In the genomic region with DNA sequence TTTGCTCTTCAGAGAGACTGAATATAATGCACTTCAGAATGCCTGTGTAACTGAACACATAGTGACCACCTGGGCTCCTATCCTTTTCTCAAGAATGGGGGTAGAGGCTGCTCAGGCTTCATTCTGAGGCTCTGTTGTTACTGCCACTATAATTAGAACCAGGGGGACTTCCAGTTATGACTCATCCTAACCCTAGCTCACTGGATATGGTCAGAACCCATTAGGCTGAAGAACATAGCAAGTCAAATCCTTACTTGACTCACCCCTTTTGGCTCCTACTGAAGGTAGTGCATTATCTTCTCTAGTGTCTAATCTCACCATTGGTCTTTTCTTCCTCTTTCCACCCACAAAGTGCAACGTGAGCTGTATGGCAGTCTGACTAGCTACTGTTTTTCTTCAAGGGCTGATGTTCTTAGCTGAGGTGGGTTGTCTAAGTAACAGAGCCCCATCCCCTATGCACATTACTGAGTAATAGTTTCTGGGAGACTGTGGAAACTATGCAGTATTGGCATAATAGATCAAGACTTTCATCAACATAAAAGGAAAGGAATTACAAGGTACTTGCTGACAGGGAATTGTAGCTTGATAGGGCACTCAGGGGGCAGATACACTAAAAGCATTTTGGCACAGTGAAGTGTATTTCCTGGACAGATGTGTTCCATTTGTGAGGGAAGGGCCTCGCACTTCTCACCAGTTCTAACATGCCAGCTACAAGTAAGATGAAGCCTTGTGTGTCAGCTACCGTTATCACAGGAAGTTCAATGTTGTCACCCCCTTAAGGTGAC, we compare ENCODE assay signal across 8 cellular contexts.
DNase-seq lines count a peak whose midpoint lies in the region; FAIRE-seq and TF ChIP-seq lines count a peak whose summit lies in the region.

No MANE protein-coding gene starts in this region.

- no peaks in the 10 kb centered on the region for H3K9me2 ChIP-seq in MM.1S (replicated peaks; ENCODE audit: insufficient read depth, low read length)

- H3K9me3 ChIP-seq in MM.1S (replicated peaks; ENCODE audit: insufficient read depth, low read length) (no peaks in the 10 kb centered on the region), astrocyte (ENCODE audit: insufficient read depth, low read depth, low read length) (no peaks in the 10 kb centered on the region), neutrophil (no peaks in the 10 kb centered on the region), endodermal cell (ENCODE audit: control insufficient read depth, low read length) (no peaks in the 10 kb centered on the region)

- no peak overlapping the region for H3K4me3 Mint-ChIP-seq in activated CD4-positive, alpha-beta memory T cell treated with anti-CD3 and anti-CD28 coated beads, Interleukin-2, amount 10 ng/mL, durations not matched to agents 7 days and 5 days
- H3K4me3 Mint-ChIP-seq in activated CD4-positive, alpha-beta memory T cell treated with anti-CD3 and anti-CD28 coated beads for 36 hours = no peak overlapping the region
- H3K4me3 Mint-ChIP-seq in astrocyte (ENCODE audit: unreplicated experiment) = no peak overlapping the region
- no peak overlapping the region for H3K4me3 Mint-ChIP-seq in endodermal cell

- TF ChIP-seq POLR2A in H54 (IDR thresholded peaks at IDR 0.05; ENCODE audit: low read depth, low read length) = no peak

- no peak for TF ChIP-seq CTCF in MM.1S (IDR thresholded peaks at IDR 0.05; ENCODE audit: low read length)
- no peak for TF ChIP-seq CTCF in astrocyte (IDR thresholded peaks at IDR 0.05; ENCODE audit: insufficient read depth, low read depth, low read length)
- TF ChIP-seq CTCF in neutrophil (IDR thresholded peaks at IDR 0.05) = no peak
- no peak for TF ChIP-seq CTCF in endodermal cell (conservative IDR thresholded peaks at IDR 0.05)

- peaks cover 2% of the 10 kb centered on the region for H3K9me3 Mint-ChIP-seq in activated CD4-positive, alpha-beta memory T cell treated with anti-CD3 and anti-CD28 coated beads, Interleukin-2, amount 10 ng/mL, durations not matched to agents 7 days and 5 days
- no peaks in the 10 kb centered on the region for H3K9me3 Mint-ChIP-seq in activated CD4-positive, alpha-beta memory T cell treated with anti-CD3 and anti-CD28 coated beads for 36 hours
- no peaks in the 10 kb centered on the region for H3K9me3 Mint-ChIP-seq in astrocyte (ENCODE audit: unreplicated experiment)
- H3K9me3 Mint-ChIP-seq in endodermal cell = no peaks in the 10 kb centered on the region

- H3K36me3 ChIP-seq in MM.1S (replicated peaks; ENCODE audit: insufficient read depth, low read length) (no peaks in the 10 kb centered on the region), astrocyte (ENCODE audit: insufficient read depth, low read length) (no peaks in the 10 kb centered on the region), neutrophil (no peaks in the 10 kb centered on the region), endodermal cell (ENCODE audit: control insufficient read depth, insufficient read depth, low read length) (no peaks in the 10 kb centered on the region)

- no peaks in the 10 kb centered on the region for H3K27me3 Mint-ChIP-seq in activated CD4-positive, alpha-beta memory T cell treated with anti-CD3 and anti-CD28 coated beads, Interleukin-2, amount 10 ng/mL, durations not matched to agents 7 days and 5 days
- no peaks in the 10 kb centered on the region for H3K27me3 Mint-ChIP-seq in activated CD4-positive, alpha-beta memory T cell treated with anti-CD3 and anti-CD28 coated beads for 36 hours
- H3K27me3 Mint-ChIP-seq in astrocyte (ENCODE audit: low read depth, unreplicated experiment) (no peaks in the 10 kb centered on the region), endodermal cell (ENCODE audit: insufficient read depth) (no peaks in the 10 kb centered on the region)

- H4K20me1 ChIP-seq in MM.1S (ENCODE audit: insufficient read depth, low read length) = no peaks in the 10 kb centered on the region
- H4K20me1 ChIP-seq in astrocyte (ENCODE audit: insufficient read depth, low read length) = no peaks in the 10 kb centered on the region

- H3K27ac ChIP-seq in MM.1S (ENCODE audit: low read length) = peak overlapping the region; percentile 99
- peak overlapping the region; percentile 74 for H3K27ac ChIP-seq in astrocyte (ENCODE audit: low read depth, low read length)
- peak overlapping the region; percentile 56 for H3K27ac ChIP-seq in neutrophil
- H3K27ac ChIP-seq in endodermal cell (ENCODE audit: low read depth, low read length) = no peak overlapping the region

- no peaks in the 10 kb centered on the region for H3K36me3 Mint-ChIP-seq in activated CD4-positive, alpha-beta memory T cell treated with anti-CD3 and anti-CD28 coated beads, Interleukin-2, amount 10 ng/mL, durations not matched to agents 7 days and 5 days (ENCODE audit: low read depth)
- H3K36me3 Mint-ChIP-seq in activated CD4-positive, alpha-beta memory T cell treated with anti-CD3 and anti-CD28 coated beads for 36 hours = no peaks in the 10 kb centered on the region
- H3K36me3 Mint-ChIP-seq in astrocyte (ENCODE audit: low read depth, unreplicated experiment) = no peaks in the 10 kb centered on the region
- H3K36me3 Mint-ChIP-seq in endodermal cell (ENCODE audit: low read depth) = no peaks in the 10 kb centered on the region

- CTCF ChIA-PET in activated CD4-positive, alpha-beta memory T cell treated with anti-CD3 and anti-CD28 coated beads, Interleukin-2, amount 10 ng/mL, durations not matched to agents 7 days and 5 days (lab: Charles Lee) = no interaction called here
- CTCF ChIA-PET in activated CD4-positive, alpha-beta memory T cell treated with anti-CD3 and anti-CD28 coated beads for 36 hours (lab: Charles Lee) = no interaction called here

- intact Hi-C loops in activated CD4-positive, alpha-beta memory T cell treated with anti-CD3 and anti-CD28 coated beads for 36 hours (cut with micrococcal nuclease) = no loop called here

- no peaks in the 10 kb centered on the region for H3K27me3 ChIP-seq in MM.1S (replicated peaks; ENCODE audit: insufficient read depth, low read length)
- H3K27me3 ChIP-seq in astrocyte (ENCODE audit: insufficient read depth, low read length) = no peaks in the 10 kb centered on the region
- no peaks in the 10 kb centered on the region for H3K27me3 ChIP-seq in neutrophil
- no peaks in the 10 kb centered on the region for H3K27me3 ChIP-seq in endodermal cell (ENCODE audit: control insufficient read depth, insufficient read depth, low read length, poor library complexity, severe bottlenecking)

- POLR2A ChIA-PET in activated CD4-positive, alpha-beta memory T cell treated with anti-CD3 and anti-CD28 coated beads, Interleukin-2, amount 10 ng/mL, durations not matched to agents 7 days and 5 days (lab: Charles Lee) = no interaction called here
- POLR2A ChIA-PET in activated CD4-positive, alpha-beta memory T cell treated with anti-CD3 and anti-CD28 coated beads for 36 hours (lab: Charles Lee) = no interaction called here

- H3K4me2 ChIP-seq in MM.1S (ENCODE audit: low read depth, low read length) = peak overlapping the region; percentile 60
- H3K4me2 ChIP-seq in astrocyte (ENCODE audit: low read length) = peak overlapping the region; percentile 61

- 0 out of 2 replicates have a peak, but pooled peaks cover 3% of the 10 kb centered on the region for H3K79me2 ChIP-seq in MM.1S (ENCODE audit: low read length)
- H3K79me2 ChIP-seq in astrocyte (ENCODE audit: insufficient read depth, low read length) = no peaks in the 10 kb centered on the region

- H3K4me1 ChIP-seq in MM.1S (ENCODE audit: low read length) (peaks cover 61% of the 10 kb centered on the region), astrocyte (ENCODE audit: insufficient read depth, low read length) (peaks cover 20% of the 10 kb centered on the region), neutrophil (ENCODE audit: control insufficient read depth in 1 of 2, insufficient read depth in 1 of 2, low read depth in 1 of 2, low read length in 1 of 2) (peaks cover 0 to 11% of the 10 kb centered on the region in 2 experiments), endodermal cell (ENCODE audit: control insufficient read depth, insufficient read depth, low read length) (no peaks in the 10 kb centered on the region)

- FAIRE-seq in H54 (lab: Jason Lieb, UNC) (peak; percentile 97), astrocyte (lab: Jason Lieb, UNC) (peak; percentile 97)

- peak overlapping the region; percentile 28 for H2AFZ ChIP-seq in MM.1S (ENCODE audit: low read length)
- H2AFZ ChIP-seq in astrocyte (ENCODE audit: low read depth, low read length) = peak overlapping the region; percentile 18

- no peak for DNase-seq in activated CD4-positive, alpha-beta memory T cell treated with anti-CD3 and anti-CD28 coated beads, Interleukin-2, amount 10 ng/mL, durations not matched to agents 7 days and 5 days
- no peak for DNase-seq in activated CD4-positive, alpha-beta memory T cell treated with anti-CD3 and anti-CD28 coated beads for 36 hours
- DNase-seq in H54 (ENCODE audit: insufficient read length, low spot score) = peak; percentile 12
- DNase-seq in MM.1S = peak; percentile 95
- DNase-seq in astrocyte (ENCODE audit: low read depth) = peak; percentile 99
- DNase-seq in endodermal cell = no peak
- DNase-seq in occipital lobe (lab: John Stamatoyannopoulos, UW) = no peak

- H3K4me1 Mint-ChIP-seq in activated CD4-positive, alpha-beta memory T cell treated with anti-CD3 and anti-CD28 coated beads, Interleukin-2, amount 10 ng/mL, durations not matched to agents 7 days and 5 days = peaks cover 1% of the 10 kb centered on the region
- no peaks in the 10 kb centered on the region for H3K4me1 Mint-ChIP-seq in activated CD4-positive, alpha-beta memory T cell treated with anti-CD3 and anti-CD28 coated beads for 36 hours (ENCODE audit: low read depth)
- peaks cover 27% of the 10 kb centered on the region for H3K4me1 Mint-ChIP-seq in astrocyte (ENCODE audit: low read depth, unreplicated experiment)
- H3K4me1 Mint-ChIP-seq in endodermal cell = peaks cover 5% of the 10 kb centered on the region

- peaks cover 40% of the 10 kb centered on the region for H3F3A ChIP-seq in MM.1S (ENCODE audit: insufficient read depth, low read length)

- WGBS in endodermal cell (ENCODE audit: insufficient coverage in 1 of 2, insufficient read length in 1 of 2), 2 experiments = 86 to 100% methylated on average over 1 to 3 of the region's 3 CpGs

- H3K27ac Mint-ChIP-seq in activated CD4-positive, alpha-beta memory T cell treated with anti-CD3 and anti-CD28 coated beads, Interleukin-2, amount 10 ng/mL, durations not matched to agents 7 days and 5 days = peak overlapping the region; percentile 30
- H3K27ac Mint-ChIP-seq in activated CD4-positive, alpha-beta memory T cell treated with anti-CD3 and anti-CD28 coated beads for 36 hours = no peak overlapping the region
- H3K27ac Mint-ChIP-seq in astrocyte (ENCODE audit: unreplicated experiment) = peak overlapping the region; percentile 91
- no peak overlapping the region for H3K27ac Mint-ChIP-seq in endodermal cell

- peak overlapping the region; percentile 0; the same call in 1 of the 2 replicates for H3K4me3 ChIP-seq in MM.1S (ENCODE audit: low read length)
- H3K4me3 ChIP-seq in astrocyte (ENCODE audit: insufficient read depth, low read depth, low read length) = peak overlapping the region; percentile 7
- H3K4me3 ChIP-seq in neutrophil (ENCODE audit: low read depth in 1 of 2, low read length in 1 of 2) = no peak overlapping the region
- H3K4me3 ChIP-seq in endodermal cell (ENCODE audit: low read length) = no peak overlapping the region

- H3K9ac ChIP-seq in MM.1S (ENCODE audit: low read length) = peak overlapping the region; percentile 69
- peak overlapping the region; percentile 41 for H3K9ac ChIP-seq in astrocyte (ENCODE audit: low read length)
- no peak overlapping the region for H3K9ac ChIP-seq in endodermal cell (ENCODE audit: extremely low read depth, low read length, poor library complexity, severe bottlenecking)

Comparison
In these comparisons a context has a peak if more than half of its experiments do, and no peak if none do; other contexts are left out.
1. H3K27ac Mint-ChIP-seq: peak in activated CD4-positive, alpha-beta memory T cell treated with anti-CD3 and anti-CD28 coated beads, Interleukin-2, amount 10 ng/mL, durations not matched to agents 7 days and 5 days (single experiment) and astrocyte (single experiment); none in activated CD4-positive, alpha-beta memory T cell treated with anti-CD3 and anti-CD28 coated beads for 36 hours (single experiment) and endodermal cell (single experiment).
2. DNase-seq: peak in H54 (single experiment), MM.1S (single experiment) and astrocyte (single experiment); none in activated CD4-positive, alpha-beta memory T cell treated with anti-CD3 and anti-CD28 coated beads, Interleukin-2, amount 10 ng/mL, durations not matched to agents 7 days and 5 days (single experiment), activated CD4-positive, alpha-beta memory T cell treated with anti-CD3 and anti-CD28 coated beads for 36 hours (single experiment), endodermal cell (single experiment) and occipital lobe (single experiment).
3. H3K4me3 ChIP-seq: peak in MM.1S (single experiment) and astrocyte (single experiment); none in neutrophil (0 of 2) and endodermal cell (single experiment).